2 cellular contexts compared by ENCODE assay signal in genomic region chr6:39608652-39609345, GRCh38.
TF ChIP-seq lines count a peak whose summit lies in the region.

No MANE protein-coding gene starts in this region.

TF ChIP-seq in GM12878, 131 proteins besides CTCF, POLR2A, EP300 and RAD21 (continued from another document and continues in another):
- TF ChIP-seq CBX3 (IDR thresholded peaks at IDR 0.05; ENCODE audit: borderline replicate concordance, low read depth) (no peak), NKRF (conservative IDR thresholded peaks at IDR 0.05) (peak; percentile 32; the same call in 1 of the 2 replicates), CEBPZ (IDR thresholded peaks at IDR 0.05; ENCODE audit: low read depth, low read length) (no peak), RB1 (IDR thresholded peaks at IDR 0.05; ENCODE audit: borderline replicate concordance) (no peak), MAX (IDR thresholded peaks at IDR 0.05; ENCODE audit: low read depth, low read length) (no peak), ZBTB40 (IDR thresholded peaks at IDR 0.05; ENCODE audit: borderline replicate concordance) (no peak), ZBED1 (IDR thresholded peaks at IDR 0.05; ENCODE audit: borderline replicate concordance) (no peak), JUND (IDR thresholded peaks at IDR 0.05; ENCODE audit: low read depth, low read length) (no peak), SRF (IDR thresholded peaks at IDR 0.05; ENCODE audit: low read depth in 2 of 2, low read length in 2 of 2) (no peak), RFX5 (IDR thresholded peaks at IDR 0.05; ENCODE audit: low read depth, low read length) (peak; percentile 79), TCF3 (IDR thresholded peaks at IDR 0.05; ENCODE audit: borderline replicate concordance, insufficient read depth, low read depth, low read length) (no peak), EED (IDR thresholded peaks at IDR 0.05; ENCODE audit: low read depth) (no peak), NR2C2 (IDR thresholded peaks at IDR 0.05; ENCODE audit: borderline replicate concordance, control insufficient read depth, insufficient read length, low read depth) (no peak), MTA3 (IDR thresholded peaks at IDR 0.05; ENCODE audit: borderline replicate concordance, low read length) (no peak), CHD1 (IDR thresholded peaks at IDR 0.05; ENCODE audit: low read depth, low read length) (no peak)

TF ChIP-seq in HepG2, 621 proteins besides CTCF, POLR2A, EP300 and RAD21 (continued from another document):
- no peak for TF ChIP-seq TBL1XR1 (IDR thresholded peaks at IDR 0.05; ENCODE audit: borderline replicate concordance, low read length, partially characterized antibody)
- TF ChIP-seq ARHGAP35 (CRISPR knock-in tag; IDR thresholded peaks at IDR 0.05; ENCODE audit: borderline replicate concordance), result no peak
- no peak for TF ChIP-seq CREM (IDR thresholded peaks at IDR 0.05)
- TF ChIP-seq CREM (CRISPR knock-in tag; IDR thresholded peaks at IDR 0.05), result no peak
- TF ChIP-seq IKZF1 (IDR thresholded peaks at IDR 0.05), result no peak
- TF ChIP-seq SNAPC5 (CRISPR knock-in tag; IDR thresholded peaks at IDR 0.05; ENCODE audit: borderline replicate concordance), result no peak
- TF ChIP-seq KLF12 (CRISPR knock-in tag; IDR thresholded peaks at IDR 0.05; ENCODE audit: borderline replicate concordance), result no peak
- no peak for TF ChIP-seq HDAC2 (CRISPR knock-in tag; IDR thresholded peaks at IDR 0.05)
TF ChIP-seq in HepG2: peak in this region for 0.
